ENCODE assay signal across 8 cellular contexts in genomic region chr14:24196071-24197061, GRCh38. TPM values are rescaled to one million over a fixed set of nuclear protein-coding genes. Genes with fewer than 3 reads are reported as not detected.
DNase-seq lines count a peak whose midpoint lies in the region; ATAC-seq and TF ChIP-seq lines count a peak whose summit lies in the region.

No MANE protein-coding gene starts in this region.

- no peaks in the 10 kb centered on the region for H3K27me3 Mint-ChIP-seq in stimulated activated memory B cell treated with anti-CD40 and anti-IgM and Interleukin-4, amounts not matched to agents 10 μg/mL and 1 μg/mL and 100 μg/mL, for 72 hours

- ATAC-seq in DND-41 (ENCODE audit: insufficient read depth, low read depth) (0 out of 3 replicates have a peak, but pooled peaks have one; percentile 1), GM19438 (IDR thresholded peaks at IDR 0.05; ENCODE audit: low read depth, unreplicated experiment) (peak; percentile 30)
- ATAC-seq in stimulated activated memory B cell treated with anti-CD40 and anti-IgM and Interleukin-4, amounts not matched to agents 10 μg/mL and 1 μg/mL and 100 μg/mL, for 72 hours: peak; percentile 52

- H3K4me1 ChIP-seq in DND-41 (ENCODE audit: insufficient read depth, low read length): peaks cover 42% of the 10 kb centered on the region
- H3K4me1 ChIP-seq in adrenal gland (replicated peaks in 1 of 2): peaks cover 16 to 30% of the 10 kb centered on the region in 2 donors

- peaks cover 48% of the 10 kb centered on the region for H3K79me2 ChIP-seq in DND-41 (ENCODE audit: insufficient read depth, low read length)

- H3K27ac ChIP-seq in DND-41 (ENCODE audit: low read length) (peak overlapping the region; percentile 92), adrenal gland (peak overlapping the region; percentile 80 to 99 (median 96))

- peak overlapping the region; percentile 96 for H2AFZ ChIP-seq in DND-41 (ENCODE audit: low read depth, low read length)

- peaks cover 63% of the 10 kb centered on the region for H3K4me1 Mint-ChIP-seq in stimulated activated memory B cell treated with anti-CD40 and anti-IgM and Interleukin-4, amounts not matched to agents 10 μg/mL and 1 μg/mL and 100 μg/mL, for 72 hours

- peak overlapping the region; percentile 69 for H3K4me2 ChIP-seq in DND-41 (ENCODE audit: insufficient read depth, low read length)

- no peak for TF ChIP-seq CTCF in DND-41 (IDR thresholded peaks at IDR 0.05; ENCODE audit: borderline replicate concordance, extremely low read depth, low read length, poor library complexity, severe bottlenecking)
- no peak for TF ChIP-seq CTCF in adrenal gland (IDR thresholded peaks at IDR 0.05)

- H3K36me3 ChIP-seq in DND-41 (ENCODE audit: insufficient read depth, low read length) (peaks cover 33% of the 10 kb centered on the region), adrenal gland (replicated peaks in 1 of 2) (peaks cover 0 to 19% of the 10 kb centered on the region in 2 donors)

- H3K9ac ChIP-seq in DND-41 (ENCODE audit: low read depth, low read length): peak overlapping the region; percentile 96

- H4K20me1 ChIP-seq in DND-41 (ENCODE audit: insufficient read depth, low read length): no peaks in the 10 kb centered on the region

- peak overlapping the region; percentile 98 for H3K4me3 Mint-ChIP-seq in stimulated activated memory B cell treated with anti-CD40 and anti-IgM and Interleukin-4, amounts not matched to agents 10 μg/mL and 1 μg/mL and 100 μg/mL, for 72 hours

- intact Hi-C loops in adrenal gland (cut with DNase I): no loop called here

- peaks cover 37% of the 10 kb centered on the region for H3K36me3 Mint-ChIP-seq in stimulated activated memory B cell treated with anti-CD40 and anti-IgM and Interleukin-4, amounts not matched to agents 10 μg/mL and 1 μg/mL and 100 μg/mL, for 72 hours

- TF ChIP-seq POLR2A in adrenal gland (IDR thresholded peaks at IDR 0.05): no peak

- H3K4me3 ChIP-seq in DND-41 (ENCODE audit: low read depth in 1 of 2, low read length in 2 of 2) (peak overlapping the region; percentile 57 to 68), adrenal gland (peak overlapping the region; percentile 81 to 97 (median 84)), iPS-18c (ENCODE audit: insufficient read depth, low read depth, low read length) (peak overlapping the region; percentile 93)
- peak overlapping the region; percentile 85 for H3K4me3 ChIP-seq in Jurkat, Clone E6-1 (ENCODE audit: low read length)

- H3K9me3 ChIP-seq in DND-41 (ENCODE audit: insufficient read depth, low read length, severe bottlenecking) (no peaks in the 10 kb centered on the region), adrenal gland (replicated peaks in 1 of 3) (no peaks in the 10 kb centered on the region), iPS-18c (ENCODE audit: control insufficient read depth, insufficient read depth, low read length) (no peaks in the 10 kb centered on the region)

- H3K9me3 Mint-ChIP-seq in stimulated activated memory B cell treated with anti-CD40 and anti-IgM and Interleukin-4, amounts not matched to agents 10 μg/mL and 1 μg/mL and 100 μg/mL, for 72 hours: peaks cover 2% of the 10 kb centered on the region

- peak overlapping the region; percentile 100 for H3K27ac Mint-ChIP-seq in stimulated activated memory B cell treated with anti-CD40 and anti-IgM and Interleukin-4, amounts not matched to agents 10 μg/mL and 1 μg/mL and 100 μg/mL, for 72 hours

- 34 to 43% (median 35%) methylated on average over 27 to 33 of the region's 33 CpGs for WGBS in adrenal gland, 4 donors

- H3K27me3 ChIP-seq in DND-41 (ENCODE audit: insufficient read depth, low read length, poor library complexity) (no peaks in the 10 kb centered on the region), adrenal gland (no peaks in the 10 kb centered on the region)

- DNase-seq in DND-41 (no peak), adrenal gland (peak in 2 of 7 donors; percentile 37), NK-92 (lab: John Stamatoyannopoulos, UW; ENCODE audit: unreplicated experiment) (no peak), iPS-NIHi11 (ENCODE audit: low spot score) (no peak)
- DNase-seq in Jurkat, Clone E6-1 (ENCODE audit: low read depth, low spot score): no peak

RNA-seq across cellular contexts. Expression of gene TM9SF1, which starts 1.1 kb away (rescaled TPM):
- 14.5 TPM for polyA plus RNA-seq in Jurkat, Clone E6-1 (2012; ENCODE audit: insufficient read depth, insufficient read length)
- 100 to 1,000 TPM in 2 of 8 donors, 10 to 100 TPM in 6; 75.2 to 123 (median 91.7) TPM for total RNA-seq in adrenal gland
- polyA plus RNA-seq in adrenal gland: 10 to 100 TPM; 43.7 to 67.2 (median 56.1) TPM

RNA-seq across cellular contexts. Expression of gene IPO4, which starts 7.8 kb away (rescaled TPM):
- polyA plus RNA-seq in Jurkat, Clone E6-1 (2012; ENCODE audit: insufficient read depth, insufficient read length): 34.3 TPM
- 10 to 100 TPM; 29.7 to 84.9 (median 45.7) TPM for total RNA-seq in adrenal gland
- polyA plus RNA-seq in adrenal gland: 10 to 100 TPM; 19.1 to 43.2 (median 23.8) TPM

RNA-seq across cellular contexts. Expression of gene TSSK4, which starts 9.1 kb away (rescaled TPM):
- 2.3 TPM for polyA plus RNA-seq in Jurkat, Clone E6-1 (2012; ENCODE audit: insufficient read depth, insufficient read length)
- under 1 TPM in 1 of 8 donors, not detected in 7; 0.46 TPM for total RNA-seq in adrenal gland
- under 1 TPM in 1 of 3 donors, not detected in 2; 0.07 TPM for polyA plus RNA-seq in adrenal gland

RNA-seq across cellular contexts. Expression of gene CHMP4A, which starts 16.9 kb away (rescaled TPM):
- 114 TPM for polyA plus RNA-seq in Jurkat, Clone E6-1 (2012; ENCODE audit: insufficient read depth, insufficient read length)
- 10 to 100 TPM; 32.9 to 68.6 (median 57.4) TPM for total RNA-seq in adrenal gland
- polyA plus RNA-seq in adrenal gland: 100 to 1,000 TPM in 2 of 3 donors, 10 to 100 TPM in 1; 71.1 to 118 (median 104) TPM

RNA-seq across cellular contexts. Expression of gene MDP1, which starts 19.5 kb away (rescaled TPM):
- 45.3 TPM for polyA plus RNA-seq in Jurkat, Clone E6-1 (2012; ENCODE audit: insufficient read depth, insufficient read length)
- 10 to 100 TPM; 20.3 to 53.7 (median 28.1) TPM for total RNA-seq in adrenal gland
- polyA plus RNA-seq in adrenal gland: 10 to 100 TPM; 32.2 to 40.2 (median 39.4) TPM

Comparison
In these comparisons a context has a peak if more than half of its experiments do, and no peak if none do; other contexts are left out.
1. ATAC-seq: peak in every context shown above with its lines; median percentile 52 in stimulated activated memory B cell treated with anti-CD40 and anti-IgM and Interleukin-4, amounts not matched to agents 10 μg/mL and 1 μg/mL and 100 μg/mL, for 72 hours; 30 in GM19438; 1 in DND-41.